ENCODE assay signal across 8 cellular contexts in the genomic region with DNA sequence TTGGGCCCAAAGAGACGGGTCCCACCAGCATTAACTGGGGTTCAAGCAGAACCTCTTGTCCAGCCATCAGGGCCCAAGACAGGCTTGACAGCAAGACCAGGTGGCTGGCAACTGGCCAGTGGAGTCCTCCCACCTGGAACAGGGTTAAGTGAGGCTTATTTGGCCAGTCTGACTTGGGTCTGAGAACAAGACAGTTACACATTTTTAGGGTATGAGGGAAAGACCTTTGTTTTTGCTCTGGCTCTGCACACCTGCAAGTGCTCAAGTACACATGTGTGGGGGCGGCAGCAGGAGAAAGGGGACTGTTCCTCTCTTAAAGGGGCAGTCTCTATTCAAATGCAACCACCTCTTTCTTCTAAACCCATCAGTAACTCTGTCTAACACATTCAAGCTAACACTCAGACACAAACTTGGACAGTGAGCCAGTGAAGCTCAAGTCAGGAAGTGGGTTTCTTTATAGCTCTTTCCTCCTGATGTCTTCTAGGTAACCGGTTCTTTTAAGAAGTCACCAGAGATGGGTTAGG.
DNase-seq lines count a peak whose midpoint lies in the region; ATAC-seq, FAIRE-seq and TF ChIP-seq lines count a peak whose summit lies in the region.

No MANE protein-coding gene starts in this region.

- H3K9me3 Mint-ChIP-seq in activated T-cell treated with anti-CD3 and anti-CD28 coated beads, Interleukin-2, amount 50 U/mL, for 4 hours, result no peaks in the 10 kb centered on the region
- peaks cover 0 to 2% of the 10 kb centered on the region in 2 donors for H3K9me3 Mint-ChIP-seq in stimulated activated naive B cell treated with anti-CD40 and anti-IgM and Interleukin-4, amounts not matched to agents 10 μg/mL and 1 μg/mL and 100 μg/mL, for 72 hours

- peak overlapping the region; percentile 94 for H3K27ac Mint-ChIP-seq in stimulated activated naive B cell treated with anti-CD40 and anti-IgM and Interleukin-4, amounts not matched to agents 10 μg/mL and 1 μg/mL and 100 μg/mL, for 72 hours

- H4K8ac ChIP-seq in mesendoderm (ENCODE audit: low read depth, low read length), result no peak overlapping the region

- no peak overlapping the region for H2BK15ac ChIP-seq in mesendoderm (replicated peaks; ENCODE audit: low read depth)

- peaks cover 99% of the 10 kb centered on the region for H3K4me1 Mint-ChIP-seq in activated T-cell treated with anti-CD3 and anti-CD28 coated beads, Interleukin-2, amount 50 U/mL, for 4 hours (ENCODE audit: low read depth)
- H3K4me1 Mint-ChIP-seq in stimulated activated naive B cell treated with anti-CD40 and anti-IgM and Interleukin-4, amounts not matched to agents 10 μg/mL and 1 μg/mL and 100 μg/mL, for 72 hours, result peaks cover 79 to 95% of the 10 kb centered on the region in 2 donors

- BruUV-seq in HepG2 (replicated peaks; lab: Mats Ljungman, UMichigan), result no TSS peak

- H3K4ac ChIP-seq in mesendoderm (ENCODE audit: low read depth, low read length), result no peak overlapping the region

- ATAC-seq in HepG2, result no peak
- ATAC-seq in HG03095 (IDR thresholded peaks at IDR 0.05; ENCODE audit: unreplicated experiment), result peak; percentile 53
- ATAC-seq in activated T-cell treated with anti-CD3 and anti-CD28 coated beads, Interleukin-2, amount 50 U/mL, for 4 hours, result peak; percentile 8 to 19
- ATAC-seq in stimulated activated naive B cell treated with anti-CD40 and anti-IgM and Interleukin-4, amounts not matched to agents 10 μg/mL and 1 μg/mL and 100 μg/mL, for 72 hours (replicated peaks), result peak; percentile 57 to 62

- no peak for TF ChIP-seq POLR2A in HepG2 (IDR thresholded peaks at IDR 0.05; ENCODE audit: insufficient read depth in 1 of 2, low read depth in 2 of 2, low read length in 2 of 2)

- DNase-seq in HepG2 (ENCODE audit: low spot score) (no peak), islet precursor cell (no peak), cortex of kidney (lab: John Stamatoyannopoulos, UW) (no peak), mesendoderm (no peak)
- no peak for DNase-seq in activated T-cell treated with anti-CD3 and anti-CD28 coated beads, Interleukin-2, amount 50 U/mL, for 4 hours
- peak; percentile 64 for DNase-seq in stimulated activated naive B cell treated with anti-CD40 and anti-IgM and Interleukin-4, amounts not matched to agents 10 μg/mL and 1 μg/mL and 100 μg/mL, for 72 hours

- no peaks in the 10 kb centered on the region for H3K79me1 ChIP-seq in mesendoderm (ENCODE audit: low read length)

- H3K9ac ChIP-seq in liver (ENCODE audit: low read depth in 1 of 2, low read length in 2 of 2) (no peak overlapping the region), HepG2 (ENCODE audit: insufficient read depth, low read depth, low read length) (no peak overlapping the region), mesendoderm (ENCODE audit: low read length) (no peak overlapping the region)

- H3K27me3 ChIP-seq in liver (ENCODE audit: control insufficient read depth in 4 of 4, insufficient read depth in 4 of 4, low read length in 3 of 4), result no peaks in the 10 kb centered on the region
- no peaks in the 10 kb centered on the region; a peak in 1 of 5 replicates for H3K27me3 ChIP-seq in HepG2 (ENCODE audit: control insufficient read depth in 1 of 2, insufficient read depth in 2 of 2, low read length in 2 of 2)
- no peaks in the 10 kb centered on the region for H3K27me3 ChIP-seq in mesendoderm (ENCODE audit: insufficient read depth, low read length, poor library complexity)

- WGBS in liver, result 71% methylated on average over 3 of the region's 3 CpGs
- 52% methylated on average over 3 of the region's 3 CpGs for WGBS in HepG2 (ENCODE audit: low lambda C conversion rate)
- no CpG with 5 or more reads among the region's 3 CpGs for WGBS in mesendoderm (ENCODE audit: extremely low coverage, insufficient coverage, low lambda C conversion rate)

- H4K20me1 ChIP-seq in HepG2 (ENCODE audit: insufficient read depth, low read length), result no peaks in the 10 kb centered on the region

- no peak overlapping the region for H3K18ac ChIP-seq in mesendoderm (ENCODE audit: low read length)

- peak overlapping the region; percentile 67 for H3K4me3 Mint-ChIP-seq in activated T-cell treated with anti-CD3 and anti-CD28 coated beads, Interleukin-2, amount 50 U/mL, for 4 hours
- H3K4me3 Mint-ChIP-seq in stimulated activated naive B cell treated with anti-CD40 and anti-IgM and Interleukin-4, amounts not matched to agents 10 μg/mL and 1 μg/mL and 100 μg/mL, for 72 hours, result peak overlapping the region; percentile 66 to 73

- TF ChIP-seq RAD21 in liver (IDR thresholded peaks at IDR 0.05), result no peak
- no peak for TF ChIP-seq RAD21 in HepG2 (CRISPR knock-in tag; IDR thresholded peaks at IDR 0.05)

- H3K4me1 ChIP-seq in liver (ENCODE audit: control insufficient read depth in 4 of 4, insufficient read depth in 4 of 4, low read length in 3 of 4) (peaks cover 0 to 2% (median 0%) of the 10 kb centered on the region in 4 donors), HepG2 (ENCODE audit: insufficient read depth, low read length) (peaks cover 18% of the 10 kb centered on the region), mesendoderm (ENCODE audit: control insufficient read depth, low read depth, low read length) (peaks cover 9% of the 10 kb centered on the region)

- CTCF ChIA-PET in HepG2 (lab: Yijun Ruan, JAX; ENCODE audit: low intra/inter-chr PET ratio, low total read pairs), result no interaction called here

- TF ChIP-seq EP300 in HepG2 (IDR thresholded peaks at IDR 0.05; ENCODE audit: low read depth in 2 of 2, low read length in 2 of 2), result no peak
- no peak for TF ChIP-seq EP300 in HepG2 (CRISPR knock-in tag; IDR thresholded peaks at IDR 0.05; ENCODE audit: borderline replicate concordance)

- in situ Hi-C loops in HepG2 (cut with HindIII; ENCODE audit: extremely low pct_ligation_motif_present, low pct_unique_long_range_greater_than_20kb), result no loop called here

- no peak overlapping the region for H3K23ac ChIP-seq in mesendoderm (ENCODE audit: low read length)

- peaks cover 72% of the 10 kb centered on the region for H3K36me3 Mint-ChIP-seq in activated T-cell treated with anti-CD3 and anti-CD28 coated beads, Interleukin-2, amount 50 U/mL, for 4 hours (ENCODE audit: insufficient read depth)
- H3K36me3 Mint-ChIP-seq in stimulated activated naive B cell treated with anti-CD40 and anti-IgM and Interleukin-4, amounts not matched to agents 10 μg/mL and 1 μg/mL and 100 μg/mL, for 72 hours, result peaks cover 60 to 81% of the 10 kb centered on the region in 2 donors

- no peaks in the 10 kb centered on the region for H3K27me3 Mint-ChIP-seq in activated T-cell treated with anti-CD3 and anti-CD28 coated beads, Interleukin-2, amount 50 U/mL, for 4 hours (ENCODE audit: low read depth)
- H3K27me3 Mint-ChIP-seq in stimulated activated naive B cell treated with anti-CD40 and anti-IgM and Interleukin-4, amounts not matched to agents 10 μg/mL and 1 μg/mL and 100 μg/mL, for 72 hours, result no peaks in the 10 kb centered on the region

- POLR2A ChIA-PET in HepG2 (lab: Yijun Ruan, JAX), result no interaction called here

- no peak overlapping the region for H2AK5ac ChIP-seq in mesendoderm (ENCODE audit: low read length)

- H2BK120ac ChIP-seq in mesendoderm (ENCODE audit: low read depth, low read length), result no peak overlapping the region

- H3K4me2 ChIP-seq in HepG2 (ENCODE audit: low read depth, low read length) (no peak overlapping the region), mesendoderm (ENCODE audit: low read length) (no peak overlapping the region)

- H3K36me3 ChIP-seq in liver (ENCODE audit: control insufficient read depth in 4 of 4, insufficient read depth in 3 of 4, low read depth in 1 of 4, low read length in 3 of 4) (peaks cover 0 to 3% (median 1%) of the 10 kb centered on the region in 4 donors), HepG2 (replicated peaks in 1 of 2; ENCODE audit: control insufficient read depth in 1 of 2, insufficient read depth in 2 of 2, low read length in 2 of 2) (no peaks in the 10 kb centered on the region), mesendoderm (ENCODE audit: control insufficient read depth, insufficient read depth, low read length) (no peaks in the 10 kb centered on the region)

- no peak for FAIRE-seq in HepG2 (lab: Jason Lieb, UNC)

- H2BK5ac ChIP-seq in mesendoderm (ENCODE audit: low read length), result no peak overlapping the region

- H3K79me2 ChIP-seq in HepG2 (ENCODE audit: insufficient read depth, low read length), result no peaks in the 10 kb centered on the region
- no peaks in the 10 kb centered on the region for H3K79me2 ChIP-seq in mesendoderm (ENCODE audit: control insufficient read depth, insufficient read depth, low read length)

- no peak for TF ChIP-seq CTCF in liver (IDR thresholded peaks at IDR 0.05; ENCODE audit: low read depth, low read length, missing input control)
- no peak for TF ChIP-seq CTCF in HepG2 (CRISPR knock-in tag; IDR thresholded peaks at IDR 0.05)

- no peak overlapping the region for H3K56ac ChIP-seq in mesendoderm (ENCODE audit: low read length)

- H3K4me3 ChIP-seq in liver (ENCODE audit: low read depth in 1 of 3, low read length in 3 of 3) (no peak overlapping the region), HepG2 (replicated peaks in 1 of 3; ENCODE audit: insufficient read depth in 1 of 3, low read depth in 2 of 3, low read length in 3 of 3) (no peak overlapping the region), mesendoderm (ENCODE audit: low read length) (no peak overlapping the region)

- H4K5ac ChIP-seq in mesendoderm (ENCODE audit: low read length), result no peak overlapping the region

- H2AFZ ChIP-seq in HepG2 (ENCODE audit: low read length), result no peak overlapping the region

- intact Hi-C loops in HepG2 (cut with micrococcal nuclease; ENCODE audit: unreplicated experiment), result no loop called here

- H3K9me3 ChIP-seq in liver (ENCODE audit: control insufficient read depth in 4 of 4, low read length in 3 of 4) (no peaks in the 10 kb centered on the region), HepG2 (ENCODE audit: low read length) (no peaks in the 10 kb centered on the region)

- H3K27ac ChIP-seq in liver (ENCODE audit: low read depth in 1 of 2, low read length in 2 of 2), result peak overlapping the region; percentile 11 to 27
- no peak overlapping the region for H3K27ac ChIP-seq in HepG2 (ENCODE audit: extremely low read length, insufficient read depth, low read length)
- H3K27ac ChIP-seq in mesendoderm (ENCODE audit: low read depth, low read length), result no peak overlapping the region

TF ChIP-seq in liver, 16 proteins besides CTCF, POLR2A, EP300 and RAD21 (continues in another document):
- TF ChIP-seq HNF4G (IDR thresholded peaks at IDR 0.05), result no peak
- no peak for TF ChIP-seq RXRA (IDR thresholded peaks at IDR 0.05)
- no peak for TF ChIP-seq TAF1 (conservative IDR thresholded peaks at IDR 0.05)
- no peak for TF ChIP-seq MAX (IDR thresholded peaks at IDR 0.05)

Comparison
In these comparisons a context has a peak if more than half of its experiments do, and no peak if none do; other contexts are left out.
1. H3K27ac ChIP-seq: peak in liver (2 of 2); none in HepG2 (single experiment) and mesendoderm (single experiment).